In genomic region chr10:61936770-61937169, GRCh38 we compare ENCODE assay signal across 14 cellular contexts. TPM values are rescaled to one million over a fixed set of nuclear protein-coding genes. Genes with fewer than 3 reads are reported as not detected.
DNase-seq lines count a peak whose midpoint lies in the region; ATAC-seq, FAIRE-seq and TF ChIP-seq lines count a peak whose summit lies in the region.
"Had no signal": no experiment of that assay in that cellular context is flagged by ENCODE, and none has a peak within 500 bp of the region (broad histone marks: within the 10 kb centered on the region; RNA-seq: fewer than 3 reads in every experiment).

No MANE protein-coding gene starts in this region.

- CTCF ChIA-PET in HEK293 (lab: Yijun Ruan, JAX) = interaction anchor here (0.6 to 1.0 kb wide), 3 partner anchors 14 to 186 kb away, joined by 3 to 4 read pairs (median 4); no protein-coding TSS in a partner anchor

- ATAC-seq in activated naive CD8-positive, alpha-beta T cell treated with anti-CD3 and anti-CD28 coated beads, Interleukin-2, amount 50 U/mL, for 24 hours = no peak
- ATAC-seq in natural killer cell treated with Interleukin-12 subunit alpha and Interleukin-12 subunit beta and Interleukin-15 and Interleukin-18, amount 100 ng/mL, for 72 hours = no peak
- no peak for ATAC-seq in lower lobe of right lung

- FAIRE-seq in GM12892 (lab: Jason Lieb, UNC) = no peak

- H3K4me1 Mint-ChIP-seq in activated naive CD8-positive, alpha-beta T cell treated with anti-CD3 and anti-CD28 coated beads, Interleukin-2, amount 50 U/mL, for 24 hours = peaks cover 88% of the 10 kb centered on the region
- H3K4me1 Mint-ChIP-seq in natural killer cell treated with Interleukin-12 subunit alpha and Interleukin-12 subunit beta and Interleukin-15 and Interleukin-18, amount 100 ng/mL, for 72 hours (ENCODE audit: low read depth in 2 of 2) = peaks cover 54 to 66% of the 10 kb centered on the region in 2 donors

- no peak for TF ChIP-seq POLR2A in GM12892 (IDR thresholded peaks at IDR 0.05; ENCODE audit: low read depth, low read length)

- H3K27me3 Mint-ChIP-seq in activated naive CD8-positive, alpha-beta T cell treated with anti-CD3 and anti-CD28 coated beads, Interleukin-2, amount 50 U/mL, for 24 hours = no peaks in the 10 kb centered on the region
- no peaks in the 10 kb centered on the region for H3K27me3 Mint-ChIP-seq in natural killer cell treated with Interleukin-12 subunit alpha and Interleukin-12 subunit beta and Interleukin-15 and Interleukin-18, amount 100 ng/mL, for 72 hours

- H3K4me1 ChIP-seq in HEK293 (ENCODE audit: control insufficient read depth, insufficient read depth, low read length) = 0 out of 2 replicates have a peak, but pooled peaks cover 2% of the 10 kb centered on the region
- H3K4me1 ChIP-seq in lower lobe of right lung = peaks cover 55% of the 10 kb centered on the region

- POLR2A ChIA-PET in HEK293 (lab: Yijun Ruan, JAX) = no interaction called here

- H3K4me3 Mint-ChIP-seq in activated naive CD8-positive, alpha-beta T cell treated with anti-CD3 and anti-CD28 coated beads, Interleukin-2, amount 50 U/mL, for 24 hours = no peak overlapping the region
- peak overlapping the region; percentile 74 for H3K4me3 Mint-ChIP-seq in natural killer cell treated with Interleukin-12 subunit alpha and Interleukin-12 subunit beta and Interleukin-15 and Interleukin-18, amount 100 ng/mL, for 72 hours

- H3K4me3 ChIP-seq in HEK293 (ENCODE audit: low read depth, low read length) = no peak overlapping the region
- no peak overlapping the region for H3K4me3 ChIP-seq in lower lobe of right lung

- H3K36me3 ChIP-seq in HEK293 (ENCODE audit: control insufficient read depth in 2 of 2, insufficient read depth in 1 of 2, low read length in 2 of 2) (peaks cover 0 to 13% of the 10 kb centered on the region in 2 experiments; a peak in 2 of 3 replicates), lower lobe of right lung (no peaks in the 10 kb centered on the region)
- H3K36me3 ChIP-seq: neutrophil had no signal

- TF ChIP-seq CTCF in 22Rv1 (IDR thresholded peaks at IDR 0.05) (no peak), HEK293 (tag by site-specific recombination; IDR thresholded peaks at IDR 0.05) (no peak), lower lobe of right lung (IDR thresholded peaks at IDR 0.05) (no peak)

- intact Hi-C loops in lower lobe of right lung (cut with DNase I) = no loop called here

- peaks cover 47% of the 10 kb centered on the region for H3K36me3 Mint-ChIP-seq in activated naive CD8-positive, alpha-beta T cell treated with anti-CD3 and anti-CD28 coated beads, Interleukin-2, amount 50 U/mL, for 24 hours (ENCODE audit: low read depth)
- peaks cover 19% of the 10 kb centered on the region for H3K36me3 Mint-ChIP-seq in natural killer cell treated with Interleukin-12 subunit alpha and Interleukin-12 subunit beta and Interleukin-15 and Interleukin-18, amount 100 ng/mL, for 72 hours

- peak overlapping the region; percentile 95 for H3K27ac Mint-ChIP-seq in activated naive CD8-positive, alpha-beta T cell treated with anti-CD3 and anti-CD28 coated beads, Interleukin-2, amount 50 U/mL, for 24 hours
- peak overlapping the region; percentile 94 to 99 for H3K27ac Mint-ChIP-seq in natural killer cell treated with Interleukin-12 subunit alpha and Interleukin-12 subunit beta and Interleukin-15 and Interleukin-18, amount 100 ng/mL, for 72 hours

- H3K9me3 Mint-ChIP-seq in activated naive CD8-positive, alpha-beta T cell treated with anti-CD3 and anti-CD28 coated beads, Interleukin-2, amount 50 U/mL, for 24 hours = peaks cover 3% of the 10 kb centered on the region
- H3K9me3 Mint-ChIP-seq in natural killer cell treated with Interleukin-12 subunit alpha and Interleukin-12 subunit beta and Interleukin-15 and Interleukin-18, amount 100 ng/mL, for 72 hours = no peaks in the 10 kb centered on the region

- H3K27ac ChIP-seq in 22Rv1 = peak overlapping the region; percentile 58
- no peak overlapping the region for H3K27ac ChIP-seq in HEK293 (ENCODE audit: extremely low read depth, low read depth, low read length)
- no peak overlapping the region for H3K27ac ChIP-seq in lower lobe of right lung
- H3K27ac ChIP-seq: neutrophil had no signal

- no peak for DNase-seq in activated naive CD8-positive, alpha-beta T cell treated with anti-CD3 and anti-CD28 coated beads, Interleukin-2, amount 50 U/mL, for 24 hours
- no peak for DNase-seq in natural killer cell treated with Interleukin-12 subunit alpha and Interleukin-12 subunit beta and Interleukin-15 and Interleukin-18, amount 100 ng/mL, for 72 hours (ENCODE audit: low spot score)
- DNase-seq in hippocampal formation (lab: John Stamatoyannopoulos, UW) = no peak
- no peak for DNase-seq in lower lobe of right lung
- DNase-seq in SHP77 (lab: John Stamatoyannopoulos, UW) = no peak
- no peak for DNase-seq in GM12892 (ENCODE audit: insufficient read length)
- DNase-seq: activated CD4-positive, alpha-beta T cell treated with anti-CD3 and anti-CD28 coated beads for 1 hour; dorsolateral prefrontal cortex; GF-D8; NCI-H1417; NCI-H526 treated with DMSO at 0.1 percent for 48 hours had no signal

- no peaks in the 10 kb centered on the region for H3K27me3 ChIP-seq in lower lobe of right lung (ENCODE audit: low read depth)
- H3K27me3 ChIP-seq: dorsolateral prefrontal cortex, neutrophil had no signal

- H3K9me3 ChIP-seq in HEK293 (ENCODE audit: control insufficient read depth, insufficient read depth, low read depth, low read length) (no peaks in the 10 kb centered on the region), lower lobe of right lung (no peaks in the 10 kb centered on the region)
- H3K9me3 ChIP-seq: neutrophil had no signal

TF ChIP-seq in HEK293, 187 proteins besides CTCF, POLR2A, EP300 and RAD21:
- TF ChIP-seq ZNF600 (tag by site-specific recombination; IDR thresholded peaks at IDR 0.05) (0 out of 2 replicates have a peak, but pooled peaks have one; percentile 26), ZNF580 (tag by site-specific recombination; IDR thresholded peaks at IDR 0.05) (no peak)

RNA-seq across cellular contexts. Expression of gene ARID5B, which starts 35.3 kb away (rescaled TPM):
- total RNA-seq in natural killer cell treated with Interleukin-12 subunit alpha and Interleukin-12 subunit beta and Interleukin-15 and Interleukin-18, amount 100 ng/mL, for 72 hours = 10 to 100 TPM; 46.1 to 51.7 TPM
- total RNA-seq in lower lobe of right lung = 29.8 TPM
- 15.3 TPM for polyA plus RNA-seq in GM12892 (2012; ENCODE audit: missing spikeins)
